ENCODE assay signal across 8 cellular contexts in the genomic region with DNA sequence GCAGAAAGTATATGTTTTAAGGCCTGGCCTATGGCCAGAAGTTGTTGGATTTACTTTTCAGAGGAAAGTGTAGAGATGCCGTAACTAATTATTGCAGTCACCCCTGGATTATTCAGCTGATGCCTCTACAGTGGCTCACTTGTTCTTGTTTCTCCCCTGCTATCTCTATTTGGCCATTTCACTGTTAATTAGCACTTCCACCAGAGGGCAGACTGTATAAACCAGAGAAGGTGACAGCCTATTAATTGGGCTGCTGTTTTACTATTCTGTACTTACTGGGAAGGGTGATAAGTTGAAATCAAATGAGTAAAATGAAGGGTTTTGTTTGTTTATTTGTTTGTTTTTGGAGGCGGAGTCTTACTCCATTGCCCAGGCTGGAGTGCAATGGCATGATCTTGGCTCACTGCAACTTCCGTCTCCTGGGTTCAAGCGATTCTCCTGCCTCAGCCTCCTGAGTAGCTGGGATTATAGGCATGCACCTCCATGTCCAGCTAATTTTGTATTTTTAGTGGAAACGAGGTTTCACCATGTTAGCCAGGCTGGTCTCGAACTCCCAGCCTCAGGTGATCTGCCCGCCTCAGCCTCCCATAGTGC.
A peak's percentile ranks its signal among the peaks of the same experiment; 100 is the strongest.
DNase-seq lines count a peak whose midpoint lies in the region; ATAC-seq, FAIRE-seq and TF ChIP-seq lines count a peak whose summit lies in the region.

No MANE protein-coding gene starts in this region.

- no peaks in the 10 kb centered on the region for H3K4me1 ChIP-seq in pancreas
- no peaks in the 10 kb centered on the region for H3K4me1 ChIP-seq in thyroid gland

- H3K36me3 ChIP-seq in pancreas (peaks cover 0 to 59% (median 31%) of the 10 kb centered on the region in 3 donors), thyroid gland (peaks cover 61 to 65% of the 10 kb centered on the region in 2 donors)

- H3K4me3 ChIP-seq in NB4 (ENCODE audit: low read depth, low read length): no peak overlapping the region
- H3K4me3 ChIP-seq in pancreas: no peak overlapping the region
- no peak overlapping the region for H3K4me3 ChIP-seq in thyroid gland (replicated peaks in 1 of 3)

- WGBS in pancreas, 2 donors: 87% methylated on average over 7 of the region's 7 CpGs
- 89 to 97% methylated on average over 7 of the region's 7 CpGs for WGBS in thyroid gland, 2 donors

- intact Hi-C loops in pancreas (cut with DNase I) (no loop called here), thyroid gland (cut with DNase I) (no loop called here)

- TF ChIP-seq POLR2A in NB4 (IDR thresholded peaks at IDR 0.05; ENCODE audit: extremely low read depth, insufficient read length): no peak
- TF ChIP-seq POLR2A in thyroid gland (IDR thresholded peaks at IDR 0.05): no peak

- H3K27ac ChIP-seq in pancreas (no peak overlapping the region), thyroid gland (no peak overlapping the region)

- no peak for FAIRE-seq in pancreas (lab: Jason Lieb, UNC)

- H3K27me3 ChIP-seq in pancreas: no peaks in the 10 kb centered on the region
- H3K27me3 ChIP-seq in thyroid gland: no peaks in the 10 kb centered on the region

- peak; percentile 15 for DNase-seq in NCI-H2196 (lab: John Stamatoyannopoulos, UW; ENCODE audit: unreplicated experiment)
- DNase-seq in NCI-H2196 treated with DMSO at 0.1 percent for 48 hours (lab: John Stamatoyannopoulos, UW; ENCODE audit: unreplicated experiment): no peak
- peak; percentile 67 for DNase-seq in NB4 (ENCODE audit: low read depth)
- DNase-seq in dermis blood vessel endothelial cell: peak; percentile 63
- no peak for DNase-seq in pancreas
- no peak for DNase-seq in retina
- no peak for DNase-seq in thyroid gland
- no peak for DNase-seq in NCI-H2029 (lab: John Stamatoyannopoulos, UW)

- H3K9me3 ChIP-seq in pancreas: no peaks in the 10 kb centered on the region
- no peaks in the 10 kb centered on the region for H3K9me3 ChIP-seq in thyroid gland

- TF ChIP-seq CTCF in NB4 (IDR thresholded peaks at IDR 0.05; ENCODE audit: low read depth, low read length) (peak; percentile 55), pancreas (IDR thresholded peaks at IDR 0.05) (peak in 3 of 4 donors; percentile 15 to 33 (median 31)), thyroid gland (IDR thresholded peaks at IDR 0.05) (peak in 3 of 6 experiments; percentile 14 to 37 (median 35))

- ATAC-seq in pancreas: peak in 3 of 4 donors; percentile 72 to 73 (median 73)

Comparison
In these comparisons a context has a peak if more than half of its experiments do, and no peak if none do; other contexts are left out.
1. DNase-seq: peak in NCI-H2196 (single experiment), NB4 (single experiment) and dermis blood vessel endothelial cell (single experiment); none in NCI-H2196 treated with DMSO at 0.1 percent for 48 hours (single experiment), pancreas (0 of 6), retina (single experiment), thyroid gland (0 of 2) and NCI-H2029 (single experiment).